In the genomic region with DNA sequence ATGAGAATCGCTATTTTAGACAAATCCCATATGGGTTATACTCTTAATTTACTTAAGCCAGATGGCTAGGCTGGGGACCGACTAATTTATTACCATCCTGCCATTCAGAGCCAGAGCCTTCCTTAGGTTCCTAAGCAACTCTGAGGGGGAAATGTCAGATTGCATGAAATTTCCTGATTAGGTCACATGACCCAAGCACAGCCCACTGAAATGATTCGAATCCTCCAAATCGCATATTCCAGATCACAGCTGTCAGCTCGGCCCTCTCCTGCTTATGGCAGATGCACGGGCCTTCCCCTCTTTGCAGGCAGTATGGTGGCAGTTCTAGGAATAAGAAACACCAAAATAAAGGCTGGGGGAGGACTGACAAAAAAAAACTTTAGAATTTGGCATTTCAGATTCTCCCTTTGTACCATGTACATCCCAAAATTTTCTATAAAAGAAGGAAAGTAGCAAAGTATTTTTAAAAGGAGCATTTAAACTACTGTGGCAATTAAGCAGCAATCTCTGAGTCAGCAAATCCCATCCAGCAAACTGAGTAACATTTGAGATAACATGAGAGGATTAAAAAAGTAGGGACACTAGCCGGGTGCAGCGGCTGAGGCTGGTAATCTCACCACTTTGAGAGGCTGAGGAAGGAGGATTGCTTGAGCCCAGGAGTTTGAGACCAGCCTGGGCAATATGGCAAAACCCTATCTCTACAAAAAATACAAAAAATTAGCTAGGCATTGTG, we compare ENCODE assay signal across 19 cellular contexts. TPM values are rescaled to one million over a fixed set of nuclear protein-coding genes. Genes with fewer than 3 reads are reported as not detected.
DNase-seq lines count a peak whose midpoint lies in the region; ATAC-seq and FAIRE-seq lines count a peak whose summit lies in the region.
"Had no signal": no experiment of that assay in that cellular context is flagged by ENCODE, and none has a peak within 500 bp of the region (broad histone marks: within the 10 kb centered on the region; RNA-seq: fewer than 3 reads in every experiment).

No MANE protein-coding gene starts in this region.

- H3K9ac ChIP-seq in BLaER1 treated with 17β-estradiol and CSF1 and Interleukin-3, amounts not matched to agents 10 nM and 100 nM: no peak overlapping the region

- DNase-seq in NCI-H446 treated with DMSO at 0.1 percent for 48 hours (lab: John Stamatoyannopoulos, UW) (peak; percentile 92), amniotic epithelial cell (ENCODE audit: low read depth) (peak; percentile 10), lung microvascular endothelial cell (ENCODE audit: low read depth in 2 of 2) (peak; percentile 45 to 51), NCI-H2029 (lab: John Stamatoyannopoulos, UW) (no peak), HTR-8/SVneo (ENCODE audit: insufficient read length, low spot score) (no peak)
- DNase-seq in activated naive CD4-positive, alpha-beta T cell treated with Interleukin-2 at 50 U/mL for 16 hours: no peak
- DNase-seq: activated CD4-positive, alpha-beta T cell treated with anti-CD3 and anti-CD28 coated beads, Interleukin-2, amount 10 ng/mL, durations not matched to agents 7 days and 5 days; foreskin keratinocyte; HFFc6; mucosa of descending colon; NCI-H2081 treated with DMSO at 0.1 percent for 48 hours; NCI-H774; PC-9; SIG-M5 had no signal

- H3K27ac ChIP-seq in BLaER1 treated with 17β-estradiol and CSF1 and Interleukin-3, amounts not matched to agents 10 nM and 100 nM: no peak overlapping the region
- H3K27ac ChIP-seq: foreskin keratinocyte, PC-9 had no signal

- H3K4me1 ChIP-seq in BLaER1 treated with 17β-estradiol and CSF1 and Interleukin-3, amounts not matched to agents 10 nM and 100 nM: peaks cover 0 to 24% (median 20%) of the 10 kb centered on the region in 10 experiments; a peak in 18 of 20 replicates

- H3K27me3 ChIP-seq in BLaER1 treated with 17β-estradiol and CSF1 and Interleukin-3, amounts not matched to agents 10 nM and 100 nM: no peaks in the 10 kb centered on the region
- H3K27me3 ChIP-seq: foreskin keratinocyte had no signal

- no peak for ATAC-seq in GM21528 (IDR thresholded peaks at IDR 0.05; ENCODE audit: low FRiP score, unreplicated experiment)
- ATAC-seq: activated naive CD4-positive, alpha-beta T cell treated with anti-CD3 and anti-CD28 coated beads, Interleukin-2, amount 50 U/mL, for 72 hours; foreskin keratinocyte; mucosa of descending colon had no signal

- peaks cover 0 to 7% (median 0%) of the 10 kb centered on the region in 11 experiments; a peak in 2 of 22 replicates for H3K9me3 ChIP-seq in BLaER1 treated with 17β-estradiol and CSF1 and Interleukin-3, amounts not matched to agents 10 nM and 100 nM (replicated peaks in 1 of 11)
- H3K9me3 ChIP-seq: mucosa of descending colon had no signal

- H3K4me3 ChIP-seq in BLaER1 treated with 17β-estradiol and CSF1 and Interleukin-3, amounts not matched to agents 10 nM and 100 nM: no peak overlapping the region
- H3K4me3 ChIP-seq: mucosa of descending colon, PC-9 had no signal

- FAIRE-seq in HTR-8/SVneo (lab: Jason Lieb, UNC): no peak
- FAIRE-seq: astrocyte, GM12891 had no signal

- H3K4me2 ChIP-seq in BLaER1 treated with 17β-estradiol and CSF1 and Interleukin-3, amounts not matched to agents 10 nM and 100 nM: peak overlapping the region; percentile 10 to 65 (median 58); a peak in 21 of 22 replicates
- H3K4me2 ChIP-seq: PC-9 had no signal

- H3K36me3 ChIP-seq in BLaER1 treated with 17β-estradiol and CSF1 and Interleukin-3, amounts not matched to agents 10 nM and 100 nM: no peaks in the 10 kb centered on the region

- H4K20me1 ChIP-seq in BLaER1 treated with 17β-estradiol and CSF1 and Interleukin-3, amounts not matched to agents 10 nM and 100 nM: no peaks in the 10 kb centered on the region

RNA-seq across cellular contexts. Expression of gene NUDT4, which starts 30.5 kb away (rescaled TPM):
- total RNA-seq in lung microvascular endothelial cell: 71.8 and 85.6 TPM in 2 replicates

Comparison
In these comparisons a context has a peak if more than half of its experiments do, and no peak if none do; other contexts are left out.
1. DNase-seq: peak in NCI-H446 treated with DMSO at 0.1 percent for 48 hours (single experiment), amniotic epithelial cell (single experiment) and lung microvascular endothelial cell (2 of 2); none in NCI-H2029 (single experiment), activated naive CD4-positive, alpha-beta T cell treated with Interleukin-2 at 50 U/mL for 16 hours (single experiment) and HTR-8/SVneo (single experiment).